In genomic region chr2:127078028-127078427, GRCh38 we compare ENCODE assay signal across 14 cellular contexts. TPM values are rescaled to one million over a fixed set of nuclear protein-coding genes. Genes with fewer than 3 reads are reported as not detected.
DNase-seq lines count a peak whose midpoint lies in the region; ATAC-seq and TF ChIP-seq lines count a peak whose summit lies in the region.
"Had no signal": no experiment of that assay in that cellular context is flagged by ENCODE, and none has a peak within 500 bp of the region (broad histone marks: within the 10 kb centered on the region; RNA-seq: fewer than 3 reads in every experiment).

No MANE protein-coding gene starts in this region.

- H3K9me3 Mint-ChIP-seq in CD4-positive, CD25-positive, alpha-beta regulatory T cell: no peaks in the 10 kb centered on the region
- H3K9me3 Mint-ChIP-seq in neural crest cell: no peaks in the 10 kb centered on the region

- peaks cover 0 to 76% (median 43%) of the 10 kb centered on the region in 4 donors for H3K4me1 Mint-ChIP-seq in CD4-positive, CD25-positive, alpha-beta regulatory T cell
- peaks cover 31% of the 10 kb centered on the region for H3K4me1 Mint-ChIP-seq in neural crest cell

- POLR2A ChIA-PET in RWPE1 (lab: Yijun Ruan, JAX; ENCODE audit: low non-redundant PET): no interaction called here

- H3K27ac Mint-ChIP-seq in CD4-positive, CD25-positive, alpha-beta regulatory T cell: peak overlapping the region; percentile 74 to 97 (median 95)
- peak overlapping the region; percentile 45 for H3K27ac Mint-ChIP-seq in neural crest cell (ENCODE audit: unreplicated experiment)

- peaks cover 60% of the 10 kb centered on the region for H3K4me1 ChIP-seq in CD4-positive, CD25-positive, alpha-beta regulatory T cell (ENCODE audit: control insufficient read depth, insufficient read depth, low read length, poor library complexity, severe bottlenecking)

- no peak for ATAC-seq in CD4-positive, CD25-positive, alpha-beta regulatory T cell (ENCODE audit: low read depth in 2 of 2)
- ATAC-seq in esophagus mucosa (no peak), GM21526 (IDR thresholded peaks at IDR 0.05; ENCODE audit: low FRiP score, unreplicated experiment) (no peak), HG03175 (IDR thresholded peaks at IDR 0.05; ENCODE audit: unreplicated experiment) (no peak)
- ATAC-seq: GM12878 had no signal

- no peak for DNase-seq in CD4-positive, CD25-positive, alpha-beta regulatory T cell
- DNase-seq in RWPE1 (ENCODE audit: low spot score) (no peak), caudate nucleus (lab: John Stamatoyannopoulos, UW) (no peak), neural crest cell (ENCODE audit: low read depth, low spot score) (no peak), LoVo (ENCODE audit: low spot score) (no peak)
- DNase-seq: activated CD4-positive, alpha-beta T cell treated with anti-CD3 and anti-CD28 coated beads for 1 hour; activated gamma-delta T cell treated with Interleukin-2 at 50 U/mL for 16 hours; NCI-H187 treated with DMSO at 0.1 percent for 48 hours; NCI-H526 treated with DMSO at 0.1 percent for 48 hours had no signal

- H3K4me3 Mint-ChIP-seq in CD4-positive, CD25-positive, alpha-beta regulatory T cell: peak overlapping the region in 3 of 4 donors; percentile 29 to 100 (median 56)
- H3K4me3 Mint-ChIP-seq in neural crest cell: no peak overlapping the region

- no peaks in the 10 kb centered on the region for H3K27me3 ChIP-seq in CD4-positive, CD25-positive, alpha-beta regulatory T cell (ENCODE audit: control insufficient read depth, insufficient read depth, low read length)

- no peaks in the 10 kb centered on the region for H3K9me3 ChIP-seq in CD4-positive, CD25-positive, alpha-beta regulatory T cell (ENCODE audit: control insufficient read depth in 2 of 2, low read length in 2 of 2)

- peaks cover 14% of the 10 kb centered on the region for H3K36me3 ChIP-seq in CD4-positive, CD25-positive, alpha-beta regulatory T cell (ENCODE audit: control insufficient read depth, insufficient read depth, low read length)

- no peaks in the 10 kb centered on the region for H3K27me3 Mint-ChIP-seq in CD4-positive, CD25-positive, alpha-beta regulatory T cell
- H3K27me3 Mint-ChIP-seq in neural crest cell (ENCODE audit: low read depth): no peaks in the 10 kb centered on the region

- peaks cover 4% of the 10 kb centered on the region for H3K36me3 Mint-ChIP-seq in CD4-positive, CD25-positive, alpha-beta regulatory T cell
- H3K36me3 Mint-ChIP-seq in neural crest cell (ENCODE audit: low read depth): no peaks in the 10 kb centered on the region

- no peak overlapping the region for H3K4me3 ChIP-seq in CD4-positive, CD25-positive, alpha-beta regulatory T cell (ENCODE audit: low read depth, low read length)
- H3K4me3 ChIP-seq: GM12878 had no signal

- H3K27ac ChIP-seq in CD4-positive, CD25-positive, alpha-beta regulatory T cell (ENCODE audit: insufficient read depth, low read length, poor library complexity, severe bottlenecking): peak overlapping the region; percentile 38
- peak overlapping the region; percentile 15 for H3K27ac ChIP-seq in RWPE1
- peak overlapping the region; percentile 91 for H3K27ac ChIP-seq in caudate nucleus (ENCODE audit: low read depth, low read length)
- H3K27ac ChIP-seq: parathyroid adenoma had no signal

- CTCF ChIA-PET in RWPE1 (lab: Yijun Ruan, JAX): interaction anchor here (0.6 kb wide), 2 partner anchors 283 to 577 kb away, joined by 3 to 5 read pairs; no protein-coding TSS in a partner anchor

- TF ChIP-seq CTCF in RWPE1 (conservative IDR thresholded peaks at IDR 0.05; ENCODE audit: low read depth) (no peak), neural crest cell (conservative IDR thresholded peaks at IDR 0.05) (no peak)

RNA-seq across cellular contexts. Expression of gene BIN1, which starts 28.9 kb away (rescaled TPM):
- total RNA-seq in CD4-positive, CD25-positive, alpha-beta regulatory T cell: 204 TPM
- 100 to 1,000 TPM; 131 to 228 (median 157) TPM for polyA plus RNA-seq in CD4-positive, CD25-positive, alpha-beta regulatory T cell
- total RNA-seq in neural crest cell: 67.7 and 69.9 TPM in 2 replicates
- total RNA-seq in esophagus mucosa: 4.5 TPM

Comparison
In these comparisons a context has a peak if more than half of its experiments do, and no peak if none do; other contexts are left out.
1. H3K27ac ChIP-seq: peak in every context shown above with its lines; median percentile 91 in caudate nucleus; 38 in CD4-positive, CD25-positive, alpha-beta regulatory T cell; 15 in RWPE1.
2. RNA of gene BIN1, which starts 28.9 kb away (total RNA-seq): 204 TPM in CD4-positive, CD25-positive, alpha-beta regulatory T cell (single experiment) and 67.7 to 69.9 TPM in neural crest cell; 4.5 TPM in esophagus mucosa (single experiment); every median in the first group is over 10 times any median in the second.